ENCODE assay signal across 22 cellular contexts in genomic region chr19:35460608-35461007, GRCh38. TPM values are rescaled to one million over a fixed set of nuclear protein-coding genes. Genes with fewer than 3 reads are reported as not detected.
DNase-seq lines count a peak whose midpoint lies in the region; ATAC-seq, FAIRE-seq and TF ChIP-seq lines count a peak whose summit lies in the region.
"Had no signal": no experiment of that assay in that cellular context is flagged by ENCODE, and none has a peak within 500 bp of the region (broad histone marks: within the 10 kb centered on the region; RNA-seq: fewer than 3 reads in every experiment).

No MANE protein-coding gene starts in this region.

- no peaks in the 10 kb centered on the region for H3K4me1 ChIP-seq in K562 (replicated peaks in 1 of 2; ENCODE audit: control insufficient read depth in 2 of 2, insufficient read depth in 2 of 2, low read length in 2 of 2)

- H3K27me3 ChIP-seq in K562 (ENCODE audit: control insufficient read depth in 2 of 2, insufficient read depth in 2 of 2, low read length in 2 of 2) = peaks cover 35 to 39% of the 10 kb centered on the region in 2 experiments; a peak in 4 of 5 replicates
- H3K27me3 ChIP-seq in MG63 = peaks cover 5% of the 10 kb centered on the region; the same call in 1 of the 2 replicates
- H3K27me3 ChIP-seq: Peyer's patch had no signal

- 0% methylated on average over 7 of the region's 10 CpGs for WGBS in K562 (ENCODE audit: insufficient coverage, low coverage, missing lambda C conversion rate)

- no peak for TF ChIP-seq EP300 in K562 (IDR thresholded peaks at IDR 0.05; ENCODE audit: low read length)

- peaks cover 6% of the 10 kb centered on the region for H3K36me3 Mint-ChIP-seq in activated naive CD4-positive, alpha-beta T cell treated with anti-CD3 and anti-CD28 coated beads, Interleukin-2, amount 10 ng/mL, durations not matched to agents 7 days and 5 days
- no peaks in the 10 kb centered on the region for H3K36me3 Mint-ChIP-seq in activated naive CD4-positive, alpha-beta T cell treated with anti-CD3 and anti-CD28 coated beads, Interleukin-2, amount 50 U/mL, for 72 hours
- H3K36me3 Mint-ChIP-seq in stimulated activated naive B cell treated with anti-CD40 and anti-IgM and Interleukin-4, amounts not matched to agents 10 μg/mL and 1 μg/mL and 100 μg/mL, for 72 hours = peaks cover 0 to 2% of the 10 kb centered on the region in 2 donors

- H3K27ac ChIP-seq in K562 (ENCODE audit: extremely low read depth, low read depth, low read length) = no peak overlapping the region

- H3K9ac ChIP-seq in K562 (ENCODE audit: insufficient read depth in 1 of 2, low read depth in 2 of 2, low read length in 2 of 2) = no peak overlapping the region
- H3K9ac ChIP-seq: SK-N-SH had no signal

- peaks cover 29% of the 10 kb centered on the region for H3K27me3 Mint-ChIP-seq in activated naive CD4-positive, alpha-beta T cell treated with anti-CD3 and anti-CD28 coated beads, Interleukin-2, amount 10 ng/mL, durations not matched to agents 7 days and 5 days
- H3K27me3 Mint-ChIP-seq in stimulated activated naive B cell treated with anti-CD40 and anti-IgM and Interleukin-4, amounts not matched to agents 10 μg/mL and 1 μg/mL and 100 μg/mL, for 72 hours = no peaks in the 10 kb centered on the region

- TF ChIP-seq CTCF in K562 (IDR thresholded peaks at IDR 0.05 in 2 of 3, conservative IDR thresholded peaks at IDR 0.05 in 1 of 3; ENCODE audit: insufficient read depth in 2 of 3, low read depth in 1 of 3, low read length in 3 of 3) = no peak

- BruUV-seq in K562 (replicated peaks; lab: Mats Ljungman, UMichigan) = no TSS peak

- H4K20me1 ChIP-seq in K562 (replicated peaks; ENCODE audit: control insufficient read depth, insufficient read depth, low read length) = no peaks in the 10 kb centered on the region

- POLR2A ChIA-PET in K562 (lab: Yijun Ruan, JAX) = interaction anchor here (0.6 to 1.1 kb wide), 5 partner anchors 14 to 369 kb away, joined by 3 to 4 read pairs (median 3); no protein-coding TSS in a partner anchor

- no peak overlapping the region for H3K4me3 ChIP-seq in K562
- H3K4me3 ChIP-seq in MG63 = no peak overlapping the region
- H3K4me3 ChIP-seq: Peyer's patch had no signal

- H3K9me3 ChIP-seq in K562 (replicated peaks; ENCODE audit: control insufficient read depth, insufficient read depth, low read depth, low read length) = no peaks in the 10 kb centered on the region
- no peaks in the 10 kb centered on the region for H3K9me3 ChIP-seq in MG63
- H3K9me3 ChIP-seq: Peyer's patch, SK-N-SH had no signal

- TF ChIP-seq RAD21 in K562 (CRISPR knock-in tag; conservative IDR thresholded peaks at IDR 0.05 in 1 of 2, IDR thresholded peaks at IDR 0.05 in 1 of 2) = no peak

- no peaks in the 10 kb centered on the region for H3K9me1 ChIP-seq in K562 (ENCODE audit: control insufficient read depth, insufficient read depth, low read length)

- H3K36me3 ChIP-seq in K562 (ENCODE audit: control insufficient read depth, insufficient read depth, low read length) (no peaks in the 10 kb centered on the region), MG63 (no peaks in the 10 kb centered on the region)
- H3K36me3 ChIP-seq: Peyer's patch had no signal

- H3K79me2 ChIP-seq in K562 (ENCODE audit: control insufficient read depth, insufficient read depth, low read length) = no peaks in the 10 kb centered on the region

- peaks cover 69% of the 10 kb centered on the region for H3K4me1 Mint-ChIP-seq in activated naive CD4-positive, alpha-beta T cell treated with anti-CD3 and anti-CD28 coated beads, Interleukin-2, amount 10 ng/mL, durations not matched to agents 7 days and 5 days
- H3K4me1 Mint-ChIP-seq in stimulated activated naive B cell treated with anti-CD40 and anti-IgM and Interleukin-4, amounts not matched to agents 10 μg/mL and 1 μg/mL and 100 μg/mL, for 72 hours = peaks cover 66 to 86% of the 10 kb centered on the region in 2 donors

- in situ Hi-C loops in K562 (cut with MboI) = loop anchor here (10.0 kb wide), 1 partner anchor 186 kb away; no protein-coding TSS in a partner anchor

- no peaks in the 10 kb centered on the region for H3K9me3 Mint-ChIP-seq in activated naive CD4-positive, alpha-beta T cell treated with anti-CD3 and anti-CD28 coated beads, Interleukin-2, amount 10 ng/mL, durations not matched to agents 7 days and 5 days
- no peaks in the 10 kb centered on the region for H3K9me3 Mint-ChIP-seq in activated naive CD4-positive, alpha-beta T cell treated with anti-CD3 and anti-CD28 coated beads, Interleukin-2, amount 50 U/mL, for 72 hours
- no peaks in the 10 kb centered on the region for H3K9me3 Mint-ChIP-seq in stimulated activated naive B cell treated with anti-CD40 and anti-IgM and Interleukin-4, amounts not matched to agents 10 μg/mL and 1 μg/mL and 100 μg/mL, for 72 hours

- DNase-seq in activated naive CD4-positive, alpha-beta T cell treated with anti-CD3 and anti-CD28 coated beads, Interleukin-2, amount 10 ng/mL, durations not matched to agents 7 days and 5 days = no peak
- no peak for DNase-seq in activated naive CD4-positive, alpha-beta T cell treated with anti-CD3 and anti-CD28 coated beads, Interleukin-2, amount 50 U/mL, for 72 hours (ENCODE audit: low spot score in 2 of 2)
- peak; percentile 81 for DNase-seq in MV-4-11 (lab: John Stamatoyannopoulos, UW)
- DNase-seq in K562 (ENCODE audit: extremely low read depth in 1 of 4, low spot score in 3 of 4) = no peak
- no peak for DNase-seq in stimulated activated naive B cell treated with anti-CD40 and anti-IgM and Interleukin-4, amounts not matched to agents 10 μg/mL and 1 μg/mL and 100 μg/mL, for 72 hours
- no peak for DNase-seq in left colon
- no peak for DNase-seq in MG63
- DNase-seq: activated gamma-delta T cell, anterior cingulate cortex, GF-D8, hypothalamus, midbrain, NCI-H1048, NCI-H69, nucleus accumbens, Peyer's patch, right cardiac atrium, SK-N-SH had no signal

- intact Hi-C loops in K562 (cut with micrococcal nuclease) = no loop called here
- intact Hi-C loops in left colon (cut with DNase I, micrococcal nuclease) = no loop called here

- FAIRE-seq in K562 (lab: Jason Lieb, UNC) = no peak

- no peak for TF ChIP-seq POLR2A in K562 (conservative IDR thresholded peaks at IDR 0.05)

- peak overlapping the region; percentile 67 for H3K27ac Mint-ChIP-seq in activated naive CD4-positive, alpha-beta T cell treated with anti-CD3 and anti-CD28 coated beads, Interleukin-2, amount 10 ng/mL, durations not matched to agents 7 days and 5 days
- H3K27ac Mint-ChIP-seq in activated naive CD4-positive, alpha-beta T cell treated with anti-CD3 and anti-CD28 coated beads, Interleukin-2, amount 50 U/mL, for 72 hours = no peak overlapping the region
- H3K27ac Mint-ChIP-seq in stimulated activated naive B cell treated with anti-CD40 and anti-IgM and Interleukin-4, amounts not matched to agents 10 μg/mL and 1 μg/mL and 100 μg/mL, for 72 hours = peak overlapping the region; percentile 57

- CTCF ChIA-PET in activated naive CD4-positive, alpha-beta T cell treated with anti-CD3 and anti-CD28 coated beads, Interleukin-2, amount 10 ng/mL, durations not matched to agents 7 days and 5 days (lab: Charles Lee) = interaction anchor here (1.5 kb wide), 1 partner anchor 9 kb away, joined by 5 read pairs; no protein-coding TSS in a partner anchor
- CTCF ChIA-PET in K562 (lab: Yijun Ruan, JAX; ENCODE audit: low intra/inter-chr PET ratio) = interaction anchor here (0.6 kb wide), 1 partner anchor 175 kb away, joined by 3 read pairs; no protein-coding TSS in a partner anchor

- peak overlapping the region; percentile 16 for H3K4me3 Mint-ChIP-seq in activated naive CD4-positive, alpha-beta T cell treated with anti-CD3 and anti-CD28 coated beads, Interleukin-2, amount 10 ng/mL, durations not matched to agents 7 days and 5 days
- peak overlapping the region; percentile 13 to 56 for H3K4me3 Mint-ChIP-seq in stimulated activated naive B cell treated with anti-CD40 and anti-IgM and Interleukin-4, amounts not matched to agents 10 μg/mL and 1 μg/mL and 100 μg/mL, for 72 hours

- H2AFZ ChIP-seq in K562 (ENCODE audit: low read depth, low read length) = no peak overlapping the region

- H3K4me2 ChIP-seq in K562 (ENCODE audit: insufficient read depth, low read length) = no peak overlapping the region
- H3K4me2 ChIP-seq: SK-N-SH had no signal

- ATAC-seq in activated naive CD4-positive, alpha-beta T cell treated with anti-CD3 and anti-CD28 coated beads, Interleukin-2, amount 50 U/mL, for 72 hours = no peak
- no peak for ATAC-seq in K562
- ATAC-seq in stimulated activated naive B cell treated with anti-CD40 and anti-IgM and Interleukin-4, amounts not matched to agents 10 μg/mL and 1 μg/mL and 100 μg/mL, for 72 hours (replicated peaks) = no peak
- no peak for ATAC-seq in left colon
- ATAC-seq in HG02610 (IDR thresholded peaks at IDR 0.05; ENCODE audit: unreplicated experiment) = no peak
- ATAC-seq: right cardiac atrium had no signal

RNA-seq across cellular contexts. Expression of gene FFAR2, which starts 12.6 kb away (rescaled TPM):
- total RNA-seq in activated naive CD4-positive, alpha-beta T cell treated with anti-CD3 and anti-CD28 coated beads, Interleukin-2, amount 50 U/mL, for 72 hours = not detected
- not detected in 2 replicates for total RNA-seq in K562 (2011; cell fraction: chromatin; rRNA removed; ENCODE audit: low replicate concordance)
- not detected in 2 replicates for total RNA-seq in K562 (2011; cell fraction: nucleolus; rRNA removed)
- not detected in 2 replicates for total RNA-seq in K562 (2011; cell fraction: nucleoplasm; rRNA removed)
- total RNA-seq in K562 (2014; rRNA removed) = not detected in 2 replicates
- not detected in 2 replicates for total RNA-seq in K562 (2014; rRNA removed; fragmentation: Illumina TruSeq; extraction: Trizol)
- total RNA-seq in K562 (2015; rRNA removed; fragmentation: Illumina TruSeq; extraction: Trizol) = not detected in 2 replicates
- total RNA-seq in K562 (2021) = not detected in 2 replicates
- polyA plus RNA-seq in K562 (2011; rRNA removed) = not detected in 2 replicates
- polyA plus RNA-seq in K562 (2011; cell fraction: cytosol; rRNA removed) = not detected in 2 replicates
- polyA plus RNA-seq in K562 (2011; cell fraction: nucleus; rRNA removed) = not detected in 2 replicates
- polyA plus RNA-seq in K562 (2012) = not detected in 2 replicates
- polyA plus RNA-seq in K562 (2014; fragmentation: Illumina TruSeq; extraction: Trizol) = not detected in 2 replicates
- not detected for polyA plus RNA-seq in K562 (2014; fragmentation: Nextera tagmentation; extraction: Ambion mirVana)
- not detected in 2 replicates for polyA plus RNA-seq in K562 (2014; rRNA removed)
- polyA minus RNA-seq in K562 (2011; rRNA and poly(A)+ RNA removed) = not detected in 2 replicates
- polyA minus RNA-seq in K562 (2011; cell fraction: cytosol; rRNA and poly(A)+ RNA removed) = not detected in 2 replicates
- not detected in 2 replicates for polyA minus RNA-seq in K562 (2011; cell fraction: nucleus; rRNA and poly(A)+ RNA removed)
- 1 to 10 TPM; 1.2 to 1.8 TPM for total RNA-seq in left colon
- total RNA-seq in MG63 (2014; rRNA removed; shearing (Covaris generic); ENCODE audit: low replicate concordance) = not detected in 2 replicates
- total RNA-seq: activated CD8-positive, alpha-beta memory T cell treated with anti-CD3 and anti-CD28 coated beads for 36 hours had no signal
- polyA plus RNA-seq: AG04450, SK-N-SH had no signal

RNA-seq across cellular contexts. Expression of gene KRTDAP, which starts 29.7 kb away (rescaled TPM):
- total RNA-seq in activated naive CD4-positive, alpha-beta T cell treated with anti-CD3 and anti-CD28 coated beads, Interleukin-2, amount 50 U/mL, for 72 hours = not detected
- total RNA-seq in K562 (2011; cell fraction: chromatin; rRNA removed; ENCODE audit: low replicate concordance) = not detected in 2 replicates
- not detected in 2 replicates for total RNA-seq in K562 (2011; cell fraction: nucleolus; rRNA removed)
- total RNA-seq in K562 (2011; cell fraction: nucleoplasm; rRNA removed) = not detected in 2 replicates
- total RNA-seq in K562 (2014; rRNA removed) (not detected in 2 replicates), K562 (2014; rRNA removed; fragmentation: Illumina TruSeq; extraction: Trizol) (not detected in 2 replicates), K562 (2015; rRNA removed; fragmentation: Illumina TruSeq; extraction: Trizol) (not detected in 2 replicates), K562 (2021) (not detected in 2 replicates), left colon (not detected)
- polyA plus RNA-seq in K562 (2011; rRNA removed) (not detected in 2 replicates), K562 (2014; fragmentation: Illumina TruSeq; extraction: Trizol) (not detected in 2 replicates), K562 (2014; fragmentation: Nextera tagmentation; extraction: Ambion mirVana) (not detected), K562 (2014; rRNA removed) (not detected in 2 replicates)
- not detected in 2 replicates for polyA plus RNA-seq in K562 (2011; cell fraction: cytosol; rRNA removed)
- polyA plus RNA-seq in K562 (2011; cell fraction: nucleus; rRNA removed) = not detected in 2 replicates
- not detected in 2 replicates for polyA plus RNA-seq in K562 (2012)
- not detected in 2 replicates for polyA minus RNA-seq in K562 (2011; rRNA and poly(A)+ RNA removed)
- not detected in 2 replicates for polyA minus RNA-seq in K562 (2011; cell fraction: cytosol; rRNA and poly(A)+ RNA removed)
- not detected in 2 replicates for polyA minus RNA-seq in K562 (2011; cell fraction: nucleus; rRNA and poly(A)+ RNA removed)
- not detected in 2 replicates for total RNA-seq in MG63 (2014; rRNA removed; shearing (Covaris generic); ENCODE audit: low replicate concordance)
- total RNA-seq: activated CD8-positive, alpha-beta memory T cell treated with anti-CD3 and anti-CD28 coated beads for 36 hours; Peyer's patch; right cardiac atrium; subcutaneous adipose tissue had no signal
- polyA plus RNA-seq: AG04450, SK-N-SH had no signal

RNA-seq across cellular contexts. Expression of gene DMKN, which starts 52.8 kb away (rescaled TPM):
- total RNA-seq in activated naive CD4-positive, alpha-beta T cell treated with anti-CD3 and anti-CD28 coated beads, Interleukin-2, amount 50 U/mL, for 72 hours = 1 to 10 TPM in 1 of 2 donors, under 1 TPM in 1; 0.46 to 3.6 TPM
- total RNA-seq in K562 (2011; cell fraction: chromatin; rRNA removed; ENCODE audit: low replicate concordance) = 0.42 and 1.5 TPM in 2 replicates
- total RNA-seq in K562 (2011; cell fraction: nucleolus; rRNA removed) = 0.67 TPM in 1 of 2 replicates, not detected in the other
- 1.5 TPM in 1 of 2 replicates, not detected in the other for total RNA-seq in K562 (2011; cell fraction: nucleoplasm; rRNA removed)
- total RNA-seq in K562 (2014; rRNA removed) (not detected in 2 replicates), K562 (2014; rRNA removed; fragmentation: Illumina TruSeq; extraction: Trizol) (not detected in 2 replicates), K562 (2015; rRNA removed; fragmentation: Illumina TruSeq; extraction: Trizol) (not detected in 2 replicates), K562 (2021) (0.53 TPM in 1 of 2 replicates, not detected in the other), left colon (10 to 100 TPM in 1 of 2 donors, 1 to 10 TPM in 1; 8.8 to 13.8 TPM)
- polyA plus RNA-seq in K562 (2011; rRNA removed) (0.36 and 0.65 TPM in 2 replicates), K562 (2014; fragmentation: Illumina TruSeq; extraction: Trizol) (not detected in 2 replicates), K562 (2014; fragmentation: Nextera tagmentation; extraction: Ambion mirVana) (not detected), K562 (2014; rRNA removed) (not detected in 2 replicates)
- polyA plus RNA-seq in K562 (2011; cell fraction: cytosol; rRNA removed) = 1.3 and 1.6 TPM in 2 replicates
- 0.91 and 2.1 TPM in 2 replicates for polyA plus RNA-seq in K562 (2011; cell fraction: nucleus; rRNA removed)
- polyA plus RNA-seq in K562 (2012) = 0.53 and 2.7 TPM in 2 replicates
- not detected in 2 replicates for polyA minus RNA-seq in K562 (2011; rRNA and poly(A)+ RNA removed)
- not detected in 2 replicates for polyA minus RNA-seq in K562 (2011; cell fraction: cytosol; rRNA and poly(A)+ RNA removed)
- 0.13 and 0.89 TPM in 2 replicates for polyA minus RNA-seq in K562 (2011; cell fraction: nucleus; rRNA and poly(A)+ RNA removed)
- total RNA-seq in MG63 (2014; rRNA removed; shearing (Covaris generic); ENCODE audit: low replicate concordance) = not detected in 2 replicates
- polyA plus RNA-seq: SK-N-SH had no signal

Comparison
In these comparisons a context has a peak if more than half of its experiments do, and no peak if none do; other contexts are left out.
1. H3K27ac Mint-ChIP-seq: peak in activated naive CD4-positive, alpha-beta T cell treated with anti-CD3 and anti-CD28 coated beads, Interleukin-2, amount 10 ng/mL, durations not matched to agents 7 days and 5 days (single experiment) and stimulated activated naive B cell treated with anti-CD40 and anti-IgM and Interleukin-4, amounts not matched to agents 10 μg/mL and 1 μg/mL and 100 μg/mL, for 72 hours (single experiment); none in activated naive CD4-positive, alpha-beta T cell treated with anti-CD3 and anti-CD28 coated beads, Interleukin-2, amount 50 U/mL, for 72 hours (0 of 2).